8 cellular contexts compared by ENCODE assay signal in the genomic region with DNA sequence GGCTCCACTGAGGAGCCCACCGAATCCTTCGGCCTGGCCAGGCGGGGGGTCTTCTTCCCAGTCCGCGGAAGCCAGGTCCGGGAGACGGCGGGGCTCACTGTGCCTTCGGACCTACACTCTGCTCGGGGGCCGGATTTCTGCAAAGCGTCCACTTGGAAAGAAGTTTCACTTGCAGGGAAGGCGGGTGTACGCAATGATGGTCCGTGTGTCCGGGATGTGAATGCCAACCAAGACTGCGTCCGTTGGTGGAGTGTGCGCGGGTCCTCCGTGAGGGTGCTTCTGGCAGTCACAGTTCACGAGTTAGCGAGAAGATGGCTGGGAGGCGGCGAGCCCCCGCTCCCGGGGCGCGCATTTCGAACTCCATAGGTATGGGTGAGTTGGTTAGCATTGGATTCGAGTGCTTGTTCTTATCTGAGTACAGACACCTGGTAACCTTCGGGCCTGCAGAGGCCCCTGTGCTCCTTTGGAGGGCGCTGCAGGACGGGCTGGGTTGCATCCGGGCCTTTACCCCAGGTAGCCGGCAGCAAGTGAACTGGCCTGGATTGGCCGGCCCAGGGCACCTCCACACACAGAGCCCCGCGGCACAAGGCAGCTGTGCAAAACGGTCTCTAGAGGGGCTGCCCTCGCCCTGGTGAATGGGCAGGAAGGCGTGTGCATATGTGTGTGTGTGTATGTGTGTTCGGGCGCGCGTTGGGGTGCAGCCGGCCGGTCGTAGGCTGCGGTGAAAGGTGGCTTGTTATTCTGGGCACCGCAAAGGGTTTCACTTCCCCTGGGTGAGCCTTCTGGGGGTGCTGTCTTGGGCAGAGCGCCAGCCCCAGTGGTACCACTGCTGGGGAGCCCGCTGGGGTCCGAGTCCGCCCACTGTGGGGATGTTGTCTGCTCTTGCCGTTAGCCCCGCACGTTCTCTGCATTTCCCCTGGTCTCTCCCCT. TPM values are rescaled to one million over a fixed set of nuclear protein-coding genes. Genes with fewer than 3 reads are reported as not detected.
DNase-seq lines count a peak whose midpoint lies in the region; ATAC-seq and TF ChIP-seq lines count a peak whose summit lies in the region.

No MANE protein-coding gene starts in this region.

- no peaks in the 10 kb centered on the region for H3K36me3 ChIP-seq in right lobe of liver

- no peaks in the 10 kb centered on the region for H3K27me3 ChIP-seq in right lobe of liver

- intact Hi-C loops in right lobe of liver (cut with DNase I) = loop anchor here (10.0 kb wide), 2 partner anchors 111 to 371 kb away; no protein-coding TSS in a partner anchor

- peak; percentile 74 for ATAC-seq in GM18907 (IDR thresholded peaks at IDR 0.05; ENCODE audit: unreplicated experiment)
- ATAC-seq in HG03103 (IDR thresholded peaks at IDR 0.05; ENCODE audit: low read depth, unreplicated experiment) = peak; percentile 45
- ATAC-seq in right lobe of liver = peak; percentile 60 to 75 (median 64)

- TF ChIP-seq POLR2A in right lobe of liver (IDR thresholded peaks at IDR 0.05) = peak; percentile 22

- peak overlapping the region in 1 of 3 donors; percentile 12 for H3K27ac ChIP-seq in right lobe of liver

- TF ChIP-seq CTCF in cardiac fibroblast (IDR thresholded peaks at IDR 0.05; ENCODE audit: low read depth, low read length) (peak; percentile 45), right lobe of liver (IDR thresholded peaks at IDR 0.05) (peak in 3 of 4 donors; percentile 32 to 42 (median 37))

- H3K9me3 ChIP-seq in right lobe of liver = no peaks in the 10 kb centered on the region

- DNase-seq in T-helper 9 cell = peak; percentile 70
- peak; percentile 31 to 47 for DNase-seq in cardiac fibroblast (ENCODE audit: low read depth in 2 of 2)
- peak; percentile 62 to 80 (median 62) for DNase-seq in right lobe of liver
- DNase-seq in stimulated activated CD8-positive, alpha-beta memory T cell treated with anti-CD3 and anti-CD28 coated beads, Interleukin-12 subunit alpha, Interleukin-12 subunit beta, amount 100 ng/mL, for 4 hours (ENCODE audit: low read depth) = peak; percentile 42
- no peak for DNase-seq in NCI-H2107 treated with DMSO at 0.1 percent for 48 hours (lab: John Stamatoyannopoulos, UW; ENCODE audit: unreplicated experiment)
- no peak for DNase-seq in SW 1271 (lab: John Stamatoyannopoulos, UW)

- 10% methylated on average over 20 of the region's 58 CpGs for WGBS in right lobe of liver (ENCODE audit: insufficient coverage, low coverage, low lambda C conversion rate, missing lambda C conversion rate)

- H3K4me3 ChIP-seq in cardiac fibroblast (replicated peaks in 1 of 2; ENCODE audit: low read depth in 2 of 2, low read length in 2 of 2) = peak overlapping the region; percentile 51 to 58
- H3K4me3 ChIP-seq in right lobe of liver = peak overlapping the region; percentile 53 to 67 (median 54)

- peaks cover 0 to 13% (median 3%) of the 10 kb centered on the region in 4 donors for H3K4me1 ChIP-seq in right lobe of liver

RNA-seq across cellular contexts. Expression of a gene that starts 13.3 kb away (rescaled TPM):
- total RNA-seq in right lobe of liver = 10 to 100 TPM in 1 of 6 experiments, 1 to 10 TPM in 5; 4.3 to 11.6 (median 6.3) TPM

Comparison
In these comparisons a context has a peak if more than half of its experiments do, and no peak if none do; other contexts are left out.
1. DNase-seq: peak in T-helper 9 cell (single experiment), cardiac fibroblast (2 of 2), right lobe of liver (3 of 3) and stimulated activated CD8-positive, alpha-beta memory T cell treated with anti-CD3 and anti-CD28 coated beads, Interleukin-12 subunit alpha, Interleukin-12 subunit beta, amount 100 ng/mL, for 4 hours (single experiment); none in NCI-H2107 treated with DMSO at 0.1 percent for 48 hours (single experiment) and SW 1271 (0 of 2).
2. Peak in every context shown above with its lines, with median percentiles within 50 percentile points of each other: ATAC-seq.